In genomic region chr5:173057062-173057924, GRCh38 we compare ENCODE assay signal across 8 cellular contexts. TPM values are rescaled to one million over a fixed set of nuclear protein-coding genes. Genes with fewer than 3 reads are reported as not detected.
DNase-seq lines count a peak whose midpoint lies in the region; ATAC-seq, FAIRE-seq and TF ChIP-seq lines count a peak whose summit lies in the region.

No MANE protein-coding gene starts in this region.

- TSS peak; percentile 68 for BruUV-seq in HepG2 (replicated peaks; lab: Mats Ljungman, UMichigan)

- POLR2A ChIA-PET in HepG2 (lab: Yijun Ruan, JAX): interaction anchor here (0.8 to 1.8 kb wide), 17 partner anchors 9 to 342 kb away, joined by 3 to 20 read pairs (median 5); partner anchors contain the start of genes ATP6V0E1, RPL26L1 and STC2

- no peaks in the 10 kb centered on the region; a peak in 1 of 5 replicates for H3K27me3 ChIP-seq in HepG2 (ENCODE audit: control insufficient read depth in 1 of 2, insufficient read depth in 2 of 2, low read length in 2 of 2)

- peak; percentile 79 to 81 for TF ChIP-seq POLR2A in HepG2 (IDR thresholded peaks at IDR 0.05; ENCODE audit: insufficient read depth in 1 of 2, low read depth in 2 of 2, low read length in 2 of 2)

- H3K4me1 ChIP-seq in HepG2 (ENCODE audit: insufficient read depth, low read length): peaks cover 36% of the 10 kb centered on the region

- no peak for TF ChIP-seq EP300 in HepG2 (IDR thresholded peaks at IDR 0.05; ENCODE audit: low read depth in 2 of 2, low read length in 2 of 2)
- 0 out of 2 replicates have a peak, but pooled peaks have one; percentile 33 for TF ChIP-seq EP300 in HepG2 (CRISPR knock-in tag; IDR thresholded peaks at IDR 0.05; ENCODE audit: borderline replicate concordance)

- in situ Hi-C loops in HepG2 (cut with HindIII; ENCODE audit: extremely low pct_ligation_motif_present, low pct_unique_long_range_greater_than_20kb): loop anchor here (5.0 kb wide), 2 partner anchors 40 to 75 kb away; partner anchors contain the start of gene ATP6V0E1

- peak; percentile 78 for ATAC-seq in GM19395 (IDR thresholded peaks at IDR 0.05; ENCODE audit: unreplicated experiment)
- peak; percentile 55 for ATAC-seq in HG03558 (IDR thresholded peaks at IDR 0.05; ENCODE audit: extremely low read depth, unreplicated experiment)
- peak; percentile 91 for ATAC-seq in HepG2

- intact Hi-C loops in CD14-positive monocyte (cut with micrococcal nuclease): loop anchor here (1.0 to 5.0 kb wide), 6 partner anchors 20 to 98 kb away; partner anchors contain the start of genes ATP6V0E1 (in 1 of the 2), BNIP1 (in 1 of the 2) and RPL26L1 (in 1 of the 2)
- intact Hi-C loops in dendritic cell treated with granulocyte-macrophage colony-stimulating factor and Interleukin-4, amounts not matched to agents 40 ng/mL and 50 ng/mL, for 4 days (cut with micrococcal nuclease): loop anchor here (1.0 to 2.0 kb wide), 3 partner anchors 46 to 88 kb away; partner anchors contain the start of gene BNIP1
- intact Hi-C loops in HepG2 (cut with micrococcal nuclease; ENCODE audit: unreplicated experiment): loop anchor here (2.0 to 5.0 kb wide), 4 partner anchors 35 to 88 kb away; partner anchors contain the start of genes ATP6V0E1 and BNIP1

- WGBS in HepG2 (ENCODE audit: low lambda C conversion rate): under 1% methylated on average over 21 of the region's 38 CpGs

- peaks cover 21% of the 10 kb centered on the region for H3K4me1 Mint-ChIP-seq in CD14-positive monocyte
- peaks cover 27% of the 10 kb centered on the region for H3K4me1 Mint-ChIP-seq in dendritic cell treated with granulocyte-macrophage colony-stimulating factor and Interleukin-4, amounts not matched to agents 40 ng/mL and 50 ng/mL, for 4 days (ENCODE audit: low read depth)

- peak overlapping the region; percentile 83 to 98 (median 93) for H3K4me3 ChIP-seq in HepG2 (replicated peaks in 1 of 3; ENCODE audit: insufficient read depth in 1 of 3, low read depth in 2 of 3, low read length in 3 of 3)

- peak overlapping the region; percentile 31 for H2AFZ ChIP-seq in HepG2 (ENCODE audit: low read length)

- TF ChIP-seq CTCF in CD14-positive monocyte (IDR thresholded peaks at IDR 0.05) (no peak), HepG2 (CRISPR knock-in tag; IDR thresholded peaks at IDR 0.05) (no peak)

- H3K4me3 Mint-ChIP-seq in CD14-positive monocyte: peak overlapping the region; percentile 90 to 94
- peak overlapping the region; percentile 83 for H3K4me3 Mint-ChIP-seq in dendritic cell treated with granulocyte-macrophage colony-stimulating factor and Interleukin-4, amounts not matched to agents 40 ng/mL and 50 ng/mL, for 4 days

- H3K27ac ChIP-seq in HepG2 (ENCODE audit: extremely low read length, insufficient read depth, low read length): peak overlapping the region; percentile 89

- DNase-seq in CD14-positive monocyte (ENCODE audit: low spot score): peak; percentile 99
- DNase-seq in NCI-H748 (lab: John Stamatoyannopoulos, UW; ENCODE audit: unreplicated experiment): peak; percentile 99
- DNase-seq in activated CD4-positive, alpha-beta T cell treated with anti-CD3 and anti-CD28 coated beads, Interleukin-2, amount 50 U/mL, for 24 hours (ENCODE audit: low read depth in 1 of 2, low spot score in 1 of 2): peak; percentile 96 to 98
- peak; percentile 97 for DNase-seq in HepG2 (ENCODE audit: low spot score)
- peak; percentile 98 for DNase-seq in stimulated activated CD4-positive, alpha-beta T cell treated with anti-CD3 and anti-CD28 coated beads, Interleukin-2, amount 100 ng/mL, for 48 hours

- peaks cover 5 to 9% of the 10 kb centered on the region in 2 donors for H3K36me3 Mint-ChIP-seq in CD14-positive monocyte
- H3K36me3 Mint-ChIP-seq in dendritic cell treated with granulocyte-macrophage colony-stimulating factor and Interleukin-4, amounts not matched to agents 40 ng/mL and 50 ng/mL, for 4 days (ENCODE audit: low read depth): peaks cover 19% of the 10 kb centered on the region

- peak overlapping the region; percentile 69 for H3K4me2 ChIP-seq in HepG2 (ENCODE audit: low read depth, low read length)

- no peaks in the 10 kb centered on the region for H3K9me3 Mint-ChIP-seq in CD14-positive monocyte
- no peaks in the 10 kb centered on the region for H3K9me3 Mint-ChIP-seq in dendritic cell treated with granulocyte-macrophage colony-stimulating factor and Interleukin-4, amounts not matched to agents 40 ng/mL and 50 ng/mL, for 4 days

- CTCF ChIA-PET in HepG2 (lab: Yijun Ruan, JAX; ENCODE audit: low intra/inter-chr PET ratio, low total read pairs): no interaction called here

- TF ChIP-seq RAD21 in HepG2 (CRISPR knock-in tag; IDR thresholded peaks at IDR 0.05): no peak

- H3K9me3 ChIP-seq in HepG2 (ENCODE audit: low read length): no peaks in the 10 kb centered on the region

- H3K36me3 ChIP-seq in HepG2 (replicated peaks in 1 of 2; ENCODE audit: control insufficient read depth in 1 of 2, insufficient read depth in 2 of 2, low read length in 2 of 2): no peaks in the 10 kb centered on the region

- FAIRE-seq in HepG2 (lab: Jason Lieb, UNC): peak; percentile 82

- no peaks in the 10 kb centered on the region for H4K20me1 ChIP-seq in HepG2 (ENCODE audit: insufficient read depth, low read length)

- peaks cover 20% of the 10 kb centered on the region for H3K79me2 ChIP-seq in HepG2 (ENCODE audit: insufficient read depth, low read length)

- H3K27me3 Mint-ChIP-seq in CD14-positive monocyte (ENCODE audit: low read depth in 3 of 3): peaks cover 0 to 3% (median 0%) of the 10 kb centered on the region in 3 donors
- H3K27me3 Mint-ChIP-seq in dendritic cell treated with granulocyte-macrophage colony-stimulating factor and Interleukin-4, amounts not matched to agents 40 ng/mL and 50 ng/mL, for 4 days: no peaks in the 10 kb centered on the region

- peak overlapping the region; percentile 93 to 98 (median 97) for H3K27ac Mint-ChIP-seq in CD14-positive monocyte
- H3K27ac Mint-ChIP-seq in dendritic cell treated with granulocyte-macrophage colony-stimulating factor and Interleukin-4, amounts not matched to agents 40 ng/mL and 50 ng/mL, for 4 days: peak overlapping the region; percentile 87

- H3K9ac ChIP-seq in HepG2 (ENCODE audit: insufficient read depth, low read depth, low read length): peak overlapping the region; percentile 84

TF ChIP-seq in HepG2, 621 proteins besides CTCF, POLR2A, EP300 and RAD21 (continues in another document):
- TF ChIP-seq IRF9 (CRISPR knock-in tag; IDR thresholded peaks at IDR 0.05; ENCODE audit: borderline replicate concordance) (no peak), ZNF772 (CRISPR knock-in tag; IDR thresholded peaks at IDR 0.05) (no peak), ZNF263 (CRISPR knock-in tag; IDR thresholded peaks at IDR 0.05) (no peak), ZNF501 (CRISPR knock-in tag; IDR thresholded peaks at IDR 0.05) (peak; percentile 70), MEIS1 (CRISPR knock-in tag; IDR thresholded peaks at IDR 0.05; ENCODE audit: borderline replicate concordance) (no peak), GABPA (IDR thresholded peaks at IDR 0.05; ENCODE audit: low read depth, low read length) (peak; percentile 61), GABPA (CRISPR knock-in tag; IDR thresholded peaks at IDR 0.05; ENCODE audit: low read depth) (peak; percentile 84), ZFY (CRISPR knock-in tag; IDR thresholded peaks at IDR 0.05) (peak; percentile 67)

RNA-seq across cellular contexts. Expression of gene CREBRF, which starts 1.1 kb away (rescaled TPM):
- polyA plus RNA-seq in CD14-positive monocyte: 10 to 100 TPM; 23.1 to 27.6 TPM
- 4.5 and 5.1 TPM in 2 replicates for total RNA-seq in HepG2 (2016; rRNA removed; fragmentation: Illumina TruSeq; extraction: Trizol)
- 3.3 and 4.5 TPM in 2 replicates for total RNA-seq in HepG2 (2016; cell fraction: cytosol; rRNA removed; fragmentation: Illumina TruSeq; extraction: Trizol; ENCODE audit: low read depth)
- 4.9 and 5.3 TPM in 2 replicates for total RNA-seq in HepG2 (2016; cell fraction: insoluble cytoplasmic fraction; rRNA removed; fragmentation: Illumina TruSeq; extraction: Trizol)
- total RNA-seq in HepG2 (2016; cell fraction: membrane; rRNA removed; fragmentation: Illumina TruSeq; extraction: Trizol): 5.3 and 5.8 TPM in 2 replicates
- total RNA-seq in HepG2 (2016; cell fraction: nucleus; rRNA removed; fragmentation: Illumina TruSeq; extraction: Trizol): 7.6 and 9.7 TPM in 2 replicates
- 8.9 and 10.2 TPM in 2 replicates for polyA plus RNA-seq in HepG2 (2011; rRNA removed)
- polyA plus RNA-seq in HepG2 (2011; cell fraction: cytosol; rRNA removed): 2.5 and 3.3 TPM in 2 replicates
- 15.4 and 16.5 TPM in 2 replicates for polyA plus RNA-seq in HepG2 (2011; cell fraction: nucleus; rRNA removed)
- 6.6 and 9.2 TPM in 2 replicates for polyA plus RNA-seq in HepG2 (2012)
- polyA plus RNA-seq in HepG2 (2016; cell fraction: cytosol; fragmentation: Illumina TruSeq; extraction: Trizol; ENCODE audit: low read depth): 0.08 and 0.09 TPM in 2 replicates
- 1.6 TPM in 2 replicates for polyA plus RNA-seq in HepG2 (2016; cell fraction: insoluble cytoplasmic fraction; fragmentation: Illumina TruSeq; extraction: Trizol; ENCODE audit: low read depth)
- polyA plus RNA-seq in HepG2 (2016; cell fraction: membrane; fragmentation: Illumina TruSeq; extraction: Trizol; ENCODE audit: low read depth): 0.17 and 0.21 TPM in 2 replicates
- polyA plus RNA-seq in HepG2 (2016; cell fraction: nucleus; fragmentation: Illumina TruSeq; extraction: Trizol; ENCODE audit: insufficient read depth, low read depth): 5.6 and 7.8 TPM in 2 replicates
- polyA minus RNA-seq in HepG2 (2011; rRNA and poly(A)+ RNA removed; ENCODE audit: low replicate concordance): 10.2 and 30.3 TPM in 2 replicates
- polyA minus RNA-seq in HepG2 (2011; cell fraction: cytosol; rRNA and poly(A)+ RNA removed): 6.2 and 13.2 TPM in 2 replicates
- polyA minus RNA-seq in HepG2 (2011; cell fraction: nucleus; rRNA and poly(A)+ RNA removed): 40.2 and 40.9 TPM in 2 replicates

Comparison
In these comparisons a context has a peak if more than half of its experiments do, and no peak if none do; other contexts are left out.
1. Peak in every context shown above with its lines: DNase-seq, ATAC-seq, H3K4me3 ChIP-seq and H3K27ac ChIP-seq.